Comparison of ENCODE assay signal across 8 cellular contexts in genomic region chr4:13546855-13547562, GRCh38. TPM values are rescaled to one million over a fixed set of nuclear protein-coding genes. Genes with fewer than 3 reads are reported as not detected.
DNase-seq lines count a peak whose midpoint lies in the region; ATAC-seq and TF ChIP-seq lines count a peak whose summit lies in the region.

No MANE protein-coding gene starts in this region.

- H4K20me1 ChIP-seq in KMS-11 (ENCODE audit: insufficient read depth), result no peaks in the 10 kb centered on the region

- peaks cover 4% of the 10 kb centered on the region for H3K9me3 ChIP-seq in effector memory CD4-positive, alpha-beta T cell (ENCODE audit: control insufficient read depth, low read length)
- peaks cover 0 to 18% of the 10 kb centered on the region in 2 donors for H3K9me3 ChIP-seq in neuronal stem cell (replicated peaks in 1 of 2; ENCODE audit: control insufficient read depth in 2 of 2, insufficient read depth in 1 of 2, low read depth in 1 of 2, low read length in 2 of 2)

- peak overlapping the region; percentile 92 for H3K4me2 ChIP-seq in KMS-11
- peak overlapping the region; percentile 91 for H3K4me2 ChIP-seq in neuronal stem cell (ENCODE audit: insufficient read depth, low read length, poor library complexity, severe bottlenecking)

- H2BK12ac ChIP-seq in neuronal stem cell (ENCODE audit: low read length), result no peak overlapping the region

- ATAC-seq in activated CD4-positive, CD25-positive, alpha-beta regulatory T cell treated with anti-CD3 and anti-CD28 coated beads, Interleukin-2, amount 50 U/mL, for 24 hours, result no peak
- ATAC-seq in HG02885 (IDR thresholded peaks at IDR 0.05; ENCODE audit: poor library complexity, unreplicated experiment), result no peak

- DNase-seq in GM06990 (ENCODE audit: extremely low read depth, insufficient read length) (no peak), neuronal stem cell (ENCODE audit: low spot score) (no peak), hypothalamus (lab: John Stamatoyannopoulos, UW) (no peak), NCI-H2107 treated with DMSO at 0.1 percent for 48 hours (lab: John Stamatoyannopoulos, UW; ENCODE audit: unreplicated experiment) (no peak)
- no peak for DNase-seq in effector memory CD4-positive, alpha-beta T cell

- no peaks in the 10 kb centered on the region for H3K36me3 ChIP-seq in GM06990 (ENCODE audit: control insufficient read depth, insufficient read depth, low read length)
- no peaks in the 10 kb centered on the region for H3K36me3 ChIP-seq in KMS-11 (ENCODE audit: insufficient read depth)
- H3K36me3 ChIP-seq in effector memory CD4-positive, alpha-beta T cell (ENCODE audit: control insufficient read depth, insufficient read depth, low read length), result no peaks in the 10 kb centered on the region
- H3K36me3 ChIP-seq in neuronal stem cell (replicated peaks in 1 of 2; ENCODE audit: control insufficient read depth in 2 of 2, insufficient read depth in 2 of 2, low read length in 2 of 2), result peaks cover 0 to 2% of the 10 kb centered on the region in 2 donors

- no CpG with 5 or more reads among the region's 62 CpGs for WGBS in neuronal stem cell (ENCODE audit: extremely low coverage in 2 of 2, insufficient read length in 2 of 2, insufficient replicate concordance in 1 of 2), 2 donors

- no peaks in the 10 kb centered on the region for H3K79me1 ChIP-seq in neuronal stem cell (ENCODE audit: low read depth, low read length)

- peak overlapping the region; percentile 87 for H3K18ac ChIP-seq in neuronal stem cell (ENCODE audit: low read length)

- H3K4me1 ChIP-seq in KMS-11 (ENCODE audit: low read depth, poor library complexity, severe bottlenecking) (peaks cover 14% of the 10 kb centered on the region), neuronal stem cell (ENCODE audit: control insufficient read depth in 2 of 2, insufficient read depth in 1 of 2, low read depth in 1 of 2, low read length in 2 of 2) (peaks cover 2 to 6% of the 10 kb centered on the region in 2 donors)
- peaks cover 47% of the 10 kb centered on the region for H3K4me1 ChIP-seq in effector memory CD4-positive, alpha-beta T cell (ENCODE audit: control insufficient read depth, insufficient read depth, low read length, poor library complexity, severe bottlenecking)

- H3K4ac ChIP-seq in neuronal stem cell (ENCODE audit: low read length), result no peak overlapping the region

- H3K4me3 ChIP-seq in GM06990 (replicated peaks; ENCODE audit: low read depth, low read length), result peak overlapping the region; percentile 55
- H3K4me3 ChIP-seq in KMS-11 (IDR thresholded peaks at IDR 0.05; ENCODE audit: insufficient read depth, low read depth, low read length), result peak overlapping the region; percentile 20
- peak overlapping the region; percentile 59 for H3K4me3 ChIP-seq in effector memory CD4-positive, alpha-beta T cell (ENCODE audit: insufficient read depth, low read depth, low read length, poor library complexity, severe bottlenecking)
- peak overlapping the region; percentile 35 to 78 for H3K4me3 ChIP-seq in neuronal stem cell (ENCODE audit: low read length in 2 of 2)

- no peak overlapping the region for H4K91ac ChIP-seq in neuronal stem cell (ENCODE audit: low read depth, low read length, poor library complexity)

- H2AFZ ChIP-seq in KMS-11 (ENCODE audit: low read depth), result peak overlapping the region; percentile 47
- H2AFZ ChIP-seq in neuronal stem cell (ENCODE audit: low read length), result peak overlapping the region; percentile 91

- TF ChIP-seq CTCF in GM06990 (IDR thresholded peaks at IDR 0.05; ENCODE audit: insufficient read depth, low read length, poor library complexity, severe bottlenecking) (no peak), KMS-11 (conservative IDR thresholded peaks at IDR 0.05; ENCODE audit: low read depth, low read length) (no peak)

- H3K27me3 ChIP-seq in GM06990 (replicated peaks; ENCODE audit: control insufficient read depth, insufficient read depth, low read length) (peaks cover 4% of the 10 kb centered on the region), KMS-11 (ENCODE audit: insufficient read depth, low read depth) (no peaks in the 10 kb centered on the region), neuronal stem cell (ENCODE audit: control insufficient read depth in 3 of 3, insufficient read depth in 3 of 3, low read depth in 1 of 3, low read length in 3 of 3) (peaks cover 29 to 56% (median 36%) of the 10 kb centered on the region in 3 experiments)
- H3K27me3 ChIP-seq in effector memory CD4-positive, alpha-beta T cell (replicated peaks; ENCODE audit: control insufficient read depth, insufficient read depth, low read length, poor library complexity, severe bottlenecking), result peaks cover 75% of the 10 kb centered on the region

- H4K8ac ChIP-seq in neuronal stem cell (ENCODE audit: low read depth, low read length), result no peak overlapping the region

- H2BK15ac ChIP-seq in neuronal stem cell (ENCODE audit: low read length), result no peak overlapping the region

- H3K9ac ChIP-seq in KMS-11 (peak overlapping the region; percentile 81), neuronal stem cell (ENCODE audit: low read depth, low read length, poor library complexity) (peak overlapping the region; percentile 82)

- no peak overlapping the region for H2BK120ac ChIP-seq in neuronal stem cell (ENCODE audit: low read depth, low read length)

- H3K79me2 ChIP-seq in KMS-11 (ENCODE audit: insufficient read depth, low read depth), result peaks cover 21% of the 10 kb centered on the region

- H2BK5ac ChIP-seq in neuronal stem cell (ENCODE audit: low read length), result no peak overlapping the region

- H3K27ac ChIP-seq in KMS-11 (peak overlapping the region; percentile 91), neuronal stem cell (replicated peaks; ENCODE audit: low read length) (no peak overlapping the region)
- no peak overlapping the region for H3K27ac ChIP-seq in effector memory CD4-positive, alpha-beta T cell (ENCODE audit: insufficient read depth, low read length, poor library complexity, severe bottlenecking)

- H2AK5ac ChIP-seq in neuronal stem cell (ENCODE audit: low read depth, low read length), result peak overlapping the region; percentile 36

- peak overlapping the region; percentile 79 for H3K14ac ChIP-seq in neuronal stem cell (ENCODE audit: low read length)

- peak overlapping the region; percentile 3 for H3K23ac ChIP-seq in neuronal stem cell (ENCODE audit: low read depth, low read length, poor library complexity)

RNA-seq across cellular contexts. Expression of gene NKX3-2, which starts 2.7 kb away (rescaled TPM):
- polyA plus RNA-seq in neuronal stem cell (2013, experiment 1 of 2), result 0.04 TPM
- 0.04 TPM for polyA plus RNA-seq in neuronal stem cell (2013, experiment 2 of 2)
